ENCODE assay signal across 33 cellular contexts in genomic region chr6:50249493-50249892, GRCh38.
A peak's percentile ranks its signal among the peaks of the same experiment; 100 is the strongest.
DNase-seq lines count a peak whose midpoint lies in the region; ATAC-seq, FAIRE-seq and TF ChIP-seq lines count a peak whose summit lies in the region.
"Had no signal": no experiment of that assay in that cellular context is flagged by ENCODE, and none has a peak within 500 bp of the region (broad histone marks: within the 10 kb centered on the region; RNA-seq: fewer than 3 reads in every experiment).

No MANE protein-coding gene starts in this region.

- H2AK5ac ChIP-seq in mesenchymal stem cell (ENCODE audit: low read length, severe bottlenecking) = no peak overlapping the region

- no peak overlapping the region for H4K8ac ChIP-seq in mesenchymal stem cell (ENCODE audit: low read length)

- H3K14ac ChIP-seq in mesenchymal stem cell (ENCODE audit: low read length in 2 of 2) = no peak overlapping the region

- H3K36me3 ChIP-seq in MG63 = no peaks in the 10 kb centered on the region
- H3K36me3 ChIP-seq in bronchial epithelial cell (ENCODE audit: control insufficient read depth, insufficient read depth, low read length) = no peaks in the 10 kb centered on the region
- no peaks in the 10 kb centered on the region for H3K36me3 ChIP-seq in mesenchymal stem cell (ENCODE audit: control insufficient read depth in 1 of 2, insufficient read depth in 2 of 2, low read depth in 1 of 2, low read length in 2 of 2)
- H3K36me3 ChIP-seq: lower lobe of right lung, pancreas, right atrium auricular region, SJSA1, spleen, transverse colon had no signal

- H2BK15ac ChIP-seq in mesenchymal stem cell (ENCODE audit: low read depth, poor library complexity, severe bottlenecking) = no peak overlapping the region

- no peak overlapping the region for H3K9ac ChIP-seq in mesenchymal stem cell (ENCODE audit: low read length)

- no peak overlapping the region for H2BK5ac ChIP-seq in mesenchymal stem cell (ENCODE audit: low read depth, low read length, poor library complexity, severe bottlenecking)

- no peaks in the 10 kb centered on the region for H3K4me1 Mint-ChIP-seq in activated T-cell treated with anti-CD3 and anti-CD28 coated beads, Interleukin-2, amount 50 U/mL, for 72 hours (ENCODE audit: low read depth)
- H3K4me1 Mint-ChIP-seq: activated T-helper 17 cell treated with anti-CD3 and anti-CD28 coated beads, Interleukin-2, amount 50 U/mL, for 72 hours; nephron progenitor cell had no signal

- no peaks in the 10 kb centered on the region for H3K4me1 ChIP-seq in mesenchymal stem cell (ENCODE audit: control insufficient read depth, insufficient read depth, low read depth, low read length)
- H3K4me1 ChIP-seq: lower lobe of right lung, pancreas, right atrium auricular region, spleen, transverse colon had no signal

- no peak for TF ChIP-seq CTCF in bronchial epithelial cell (IDR thresholded peaks at IDR 0.05; ENCODE audit: insufficient read depth, low read length, severe bottlenecking)

- no peaks in the 10 kb centered on the region for H3K36me3 Mint-ChIP-seq in activated T-cell treated with anti-CD3 and anti-CD28 coated beads, Interleukin-2, amount 50 U/mL, for 72 hours (ENCODE audit: insufficient read depth in 2 of 2)
- H3K36me3 Mint-ChIP-seq: activated CD4-positive, alpha-beta memory T cell treated with anti-CD3 and anti-CD28 coated beads for 36 hours had no signal

- ATAC-seq in left cardiac atrium (no peak), left colon (no peak)
- no peak for ATAC-seq in activated T-cell treated with anti-CD3 and anti-CD28 coated beads, Interleukin-2, amount 50 U/mL, for 72 hours (replicated peaks in 1 of 2)
- ATAC-seq: activated T-helper 17 cell treated with anti-CD3 and anti-CD28 coated beads, Interleukin-2, amount 50 U/mL, for 72 hours; lower lobe of right lung; pancreas had no signal

- no peaks in the 10 kb centered on the region for H3K27me3 Mint-ChIP-seq in activated T-cell treated with anti-CD3 and anti-CD28 coated beads, Interleukin-2, amount 50 U/mL, for 72 hours (ENCODE audit: low read depth)
- H3K27me3 Mint-ChIP-seq: activated CD4-positive, alpha-beta memory T cell treated with anti-CD3 and anti-CD28 coated beads for 36 hours; activated T-helper 17 cell treated with anti-CD3 and anti-CD28 coated beads, Interleukin-2, amount 50 U/mL, for 72 hours had no signal

- no peak overlapping the region for H3K4me3 Mint-ChIP-seq in activated T-cell treated with anti-CD3 and anti-CD28 coated beads, Interleukin-2, amount 50 U/mL, for 72 hours
- H3K4me3 Mint-ChIP-seq: activated CD4-positive, alpha-beta memory T cell treated with anti-CD3 and anti-CD28 coated beads for 36 hours; activated T-helper 17 cell treated with anti-CD3 and anti-CD28 coated beads, Interleukin-2, amount 50 U/mL, for 72 hours; HFFc6; nephron progenitor cell had no signal

- no peak overlapping the region for H4K91ac ChIP-seq in mesenchymal stem cell (ENCODE audit: low read length)

- no peak overlapping the region for H2BK120ac ChIP-seq in mesenchymal stem cell (ENCODE audit: low read depth, low read length)

- H2AFZ ChIP-seq in mesenchymal stem cell (ENCODE audit: low read depth, low read length) = no peak overlapping the region

- no peaks in the 10 kb centered on the region for H3K27me3 ChIP-seq in MG63
- H3K27me3 ChIP-seq in bronchial epithelial cell (ENCODE audit: control insufficient read depth, insufficient read depth, low read length) = no peaks in the 10 kb centered on the region
- H3K27me3 ChIP-seq in mesenchymal stem cell (ENCODE audit: control insufficient read depth in 1 of 2, insufficient read depth in 1 of 2, low read length in 2 of 2) = no peaks in the 10 kb centered on the region
- H3K27me3 ChIP-seq: pancreas, right atrium auricular region, SJSA1, spleen, transverse colon had no signal

- H3K27ac ChIP-seq in mesenchymal stem cell (ENCODE audit: low read length, poor library complexity, severe bottlenecking) = no peak overlapping the region
- H3K27ac ChIP-seq: lower lobe of right lung, pancreas, right atrium auricular region, SJSA1, spleen, transverse colon had no signal

- H2BK12ac ChIP-seq in mesenchymal stem cell (ENCODE audit: low read length in 2 of 2) = no peak overlapping the region

- no peak overlapping the region for H3K4me2 ChIP-seq in mesenchymal stem cell (ENCODE audit: low read length, poor library complexity, severe bottlenecking)

- no peak for FAIRE-seq in bronchial epithelial cell (lab: Jason Lieb, UNC)
- FAIRE-seq: pancreas, RCC 7860 had no signal

- no peak overlapping the region for H3K23ac ChIP-seq in mesenchymal stem cell (ENCODE audit: low read length in 2 of 2)

- H3K79me1 ChIP-seq in mesenchymal stem cell (replicated peaks; ENCODE audit: low read length, poor library complexity, severe bottlenecking) = no peaks in the 10 kb centered on the region

- H3K9me3 Mint-ChIP-seq in activated T-cell treated with anti-CD3 and anti-CD28 coated beads, Interleukin-2, amount 50 U/mL, for 72 hours = peaks cover 2 to 4% of the 10 kb centered on the region in 2 donors
- H3K9me3 Mint-ChIP-seq: activated T-helper 17 cell treated with anti-CD3 and anti-CD28 coated beads, Interleukin-2, amount 50 U/mL, for 72 hours; nephron progenitor cell had no signal

- H3K9me3 ChIP-seq in MG63 (no peaks in the 10 kb centered on the region), mesenchymal stem cell (ENCODE audit: control insufficient read depth, low read length) (no peaks in the 10 kb centered on the region)
- H3K9me3 ChIP-seq: lower lobe of right lung, pancreas, right atrium auricular region, transverse colon had no signal

- H3K4me3 ChIP-seq in MG63 = no peak overlapping the region
- H3K4me3 ChIP-seq in bronchial epithelial cell (ENCODE audit: low read depth, low read length) = no peak overlapping the region
- no peak overlapping the region for H3K4me3 ChIP-seq in mesenchymal stem cell (ENCODE audit: insufficient read depth in 1 of 2, low read depth in 1 of 2, low read length in 2 of 2)
- H3K4me3 ChIP-seq: lower lobe of right lung, pancreas, right atrium auricular region, SJSA1, spleen, transverse colon had no signal

- peak; percentile 1 for DNase-seq in EL
- peak; percentile 51 for DNase-seq in MG63
- DNase-seq in bronchial epithelial cell (ENCODE audit: low read depth) = peak; percentile 5
- peak; percentile 10 for DNase-seq in mesenchymal stem cell
- no peak for DNase-seq in NCI-H524 treated with DMSO at 0.1 percent for 48 hours (lab: John Stamatoyannopoulos, UW)
- DNase-seq in left cardiac atrium = no peak
- DNase-seq in left colon = no peak
- DNase-seq in activated T-cell treated with anti-CD3 and anti-CD28 coated beads, Interleukin-2, amount 50 U/mL, for 72 hours = no peak
- DNase-seq: ACHN; activated CD4-positive, alpha-beta memory T cell treated with anti-CD3 and anti-CD28 coated beads for 36 hours; activated CD4-positive, CD25-positive, alpha-beta regulatory T cell treated with anti-CD3 and anti-CD28 coated beads, Interleukin-2, amount 50 U/mL, for 72 hours; activated CD8-positive, alpha-beta memory T cell treated with anti-CD3 and anti-CD28 coated beads, Interleukin-2, amount 50 U/mL, for 48 hours; activated naive CD4-positive, alpha-beta T cell treated with anti-CD3 and anti-CD28 coated beads, Interleukin-2, amount 50 U/mL, for 16 hours; amniotic stem cell; central memory CD4-positive, alpha-beta T cell; DMS79 treated with DMSO at 0.1 percent for 48 hours; HFFc6; islet precursor cell; Kasumi-1; lower lobe of right lung; NCI-H1048; NCI-H1694; NCI-H526; nephron progenitor cell; pancreas; spleen; stimulated activated CD4-positive, alpha-beta T cell treated with anti-CD3 and anti-CD28 coated beads, Interleukin-2, amount 100 ng/mL, for 48 hours; T-helper 1 cell; transverse colon had no signal

- intact Hi-C loops in left cardiac atrium (cut with DNase I) = no loop called here
- intact Hi-C loops in left colon (cut with DNase I, micrococcal nuclease) = no loop called here

- H3K4ac ChIP-seq in mesenchymal stem cell (ENCODE audit: low read depth in 1 of 2, low read length in 2 of 2) = no peak overlapping the region

- whole genome bisulfite sequencing in mesenchymal stem cell = 43% methylated on average over 2 of the region's 2 CpGs

- H3K18ac ChIP-seq in mesenchymal stem cell (ENCODE audit: low read depth in 1 of 2, low read length in 2 of 2) = no peak overlapping the region

- no peak overlapping the region for H3K27ac Mint-ChIP-seq in activated T-cell treated with anti-CD3 and anti-CD28 coated beads, Interleukin-2, amount 50 U/mL, for 72 hours
- H3K27ac Mint-ChIP-seq: activated CD4-positive, alpha-beta memory T cell treated with anti-CD3 and anti-CD28 coated beads for 36 hours; activated T-helper 17 cell treated with anti-CD3 and anti-CD28 coated beads, Interleukin-2, amount 50 U/mL, for 72 hours; HFFc6; nephron progenitor cell had no signal

Comparison
In these comparisons a context has a peak if more than half of its experiments do, and no peak if none do; other contexts are left out.
1. DNase-seq: peak in EL (single experiment), MG63 (single experiment), bronchial epithelial cell (single experiment) and mesenchymal stem cell (single experiment); none in NCI-H524 treated with DMSO at 0.1 percent for 48 hours (single experiment), left cardiac atrium (single experiment), left colon (0 of 2) and activated T-cell treated with anti-CD3 and anti-CD28 coated beads, Interleukin-2, amount 50 U/mL, for 72 hours (0 of 2).